Comparison of ENCODE assay signal across 23 cellular contexts in genomic region chr5:111171-111570, GRCh38. TPM values are rescaled to one million over a fixed set of nuclear protein-coding genes. Genes with fewer than 3 reads are reported as not detected.
"Had no signal": no experiment of that assay in that cellular context is flagged by ENCODE, and none has a peak within 500 bp of the region (broad histone marks: within the 10 kb centered on the region; RNA-seq: fewer than 3 reads in every experiment).

No MANE protein-coding gene starts in this region.

- DNase-seq: naive thymus-derived CD8-positive, alpha-beta T cell; nephron progenitor cell; occipital lobe; ovary; psoas muscle; right cardiac atrium; right lobe of liver; sigmoid colon; small intestine; stimulated activated CD4-positive, alpha-beta T cell treated with anti-CD3 and anti-CD28 coated beads, Interleukin-15, amount 100 ng/mL, for 24 hours; stimulated activated CD4-positive, alpha-beta T cell treated with anti-CD3 and anti-CD28 coated beads, Interleukin-2, amount 100 ng/mL, for 24 hours; stimulated activated CD4-positive, alpha-beta T cell treated with anti-CD3 and anti-CD28 coated beads, Interleukin-2, amount 100 ng/mL, for 48 hours; stimulated activated CD4-positive, alpha-beta T cell treated with anti-CD3 and anti-CD28 coated beads, Interleukin-4, amount 100 ng/mL, for 24 hours; stimulated activated naive B cell treated with anti-CD40 and anti-IgM and Interleukin-4, amounts not matched to agents 10 μg/mL and 1 μg/mL and 100 μg/mL, for 72 hours; stimulated activated naive CD4-positive, alpha-beta T cell treated with Interleukin-2 at 50 U/mL for 16 hours; stomach; thyroid gland had no signal

- H3K27ac ChIP-seq: ovary, parathyroid adenoma, psoas muscle, right lobe of liver, sigmoid colon, stomach, thoracic aorta, thyroid gland, tibial nerve, vagina had no signal

- H3K4me3 ChIP-seq: ovary, psoas muscle, right lobe of liver, sigmoid colon, stomach, thoracic aorta, thyroid gland, tibial nerve, vagina had no signal

- H2AFZ ChIP-seq: parathyroid adenoma had no signal

- H3K4me1 ChIP-seq: parathyroid adenoma, psoas muscle, right lobe of liver, sigmoid colon, stomach, tibial nerve, vagina had no signal

- H3K36me3 ChIP-seq: ovary, right lobe of liver, sigmoid colon, thoracic aorta, thyroid gland, tibial nerve, vagina had no signal

- H3K9ac ChIP-seq: parathyroid adenoma had no signal

- H3K9me3 ChIP-seq: ovary, psoas muscle, right lobe of liver, sigmoid colon, stomach, thoracic aorta, thyroid gland, tibial nerve, vagina had no signal

- ATAC-seq: naive thymus-derived CD8-positive, alpha-beta T cell; psoas muscle; right cardiac atrium; stimulated activated effector memory CD8-positive, alpha-beta T cell treated with anti-CD3 and anti-CD28 coated beads, Interleukin-12 subunit alpha, Interleukin-12 subunit beta, amount 100 ng/mL, for 72 hours had no signal

- H3K27me3 ChIP-seq: ovary, right lobe of liver, thyroid gland, tibial nerve, vagina had no signal

RNA-seq across cellular contexts. Expression of gene PLEKHG4B, which starts 19.2 kb away (rescaled TPM):
- total RNA-seq: naive thymus-derived CD8-positive, alpha-beta T cell; natural killer cell treated with Interleukin-12 subunit alpha and Interleukin-12 subunit beta and Interleukin-15 and Interleukin-18, amount 100 ng/mL, for 72 hours; psoas muscle had no signal
- polyA plus RNA-seq: naive thymus-derived CD8-positive, alpha-beta T cell had no signal
